In the genomic region with DNA sequence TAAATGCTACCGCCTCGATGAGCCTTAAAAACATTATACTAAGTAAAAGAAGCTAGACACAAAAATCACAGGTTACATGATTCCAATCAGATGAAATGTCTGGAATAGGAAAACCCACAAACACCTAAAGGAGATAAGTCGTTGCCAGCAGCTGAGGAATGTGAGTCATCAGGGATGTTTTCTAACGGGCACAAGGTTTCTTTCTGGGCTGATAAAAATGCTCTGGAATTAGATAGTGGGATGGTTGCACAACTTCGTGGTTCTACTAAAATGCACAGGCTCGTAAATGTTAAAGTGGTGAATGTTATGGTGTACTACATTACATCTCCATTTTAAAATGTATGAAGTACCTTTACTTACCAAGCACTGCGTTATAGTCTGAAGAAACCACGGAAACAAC, we compare ENCODE assay signal across 16 cellular contexts. TPM values are rescaled to one million over a fixed set of nuclear protein-coding genes. Genes with fewer than 3 reads are reported as not detected.
DNase-seq lines count a peak whose midpoint lies in the region; ATAC-seq and TF ChIP-seq lines count a peak whose summit lies in the region.
"Had no signal": no experiment of that assay in that cellular context is flagged by ENCODE, and none has a peak within 500 bp of the region (broad histone marks: within the 10 kb centered on the region; RNA-seq: fewer than 3 reads in every experiment).

No MANE protein-coding gene starts in this region.

- no peaks in the 10 kb centered on the region; a peak in 1 of 4 replicates for H3K79me1 ChIP-seq in IMR-90 (ENCODE audit: low read depth in 1 of 2, low read length in 2 of 2)

- ATAC-seq in IMR-90 (ENCODE audit: low read depth) (peak; percentile 84), HG02981 (IDR thresholded peaks at IDR 0.05; ENCODE audit: unreplicated experiment) (no peak), HG02642 (IDR thresholded peaks at IDR 0.05; ENCODE audit: poor library complexity, unreplicated experiment) (no peak)

- H4K91ac ChIP-seq in IMR-90 (ENCODE audit: insufficient read depth, low read depth, low read length), result peak overlapping the region; percentile 38; the same call in 1 of the 2 replicates

- 0 out of 2 replicates have a peak overlapping the region, but pooled peaks have one; percentile 57 for H3K14ac ChIP-seq in IMR-90 (replicated peaks; ENCODE audit: low read depth, low read length)

- no peaks in the 10 kb centered on the region for H3K9me3 ChIP-seq in IMR-90 (ENCODE audit: control insufficient read depth, insufficient read depth, low read length)
- H3K9me3 ChIP-seq: HAP-1, upper lobe of left lung had no signal

- BruUV-seq in IMR-90 (replicated peaks; lab: Mats Ljungman, UMichigan), result no TSS peak

- H2AFZ ChIP-seq in IMR-90 (replicated peaks; ENCODE audit: low read length, poor library complexity), result no peak overlapping the region

- H2BK20ac ChIP-seq in IMR-90 (ENCODE audit: low read depth, low read length), result peak overlapping the region; percentile 86; the same call in 1 of the 2 replicates

- no peak overlapping the region for H3K56ac ChIP-seq in IMR-90 (ENCODE audit: extremely low read depth, insufficient read depth, low read length)

- H2BK15ac ChIP-seq in IMR-90 (ENCODE audit: low read depth, low read length), result peak overlapping the region; percentile 13; the same call in 1 of the 3 replicates

- no peak overlapping the region for H3K9ac ChIP-seq in IMR-90 (ENCODE audit: low read depth, low read length)

- TF ChIP-seq POLR2A in IMR-90 (IDR thresholded peaks at IDR 0.05; ENCODE audit: low read depth, low read length), result no peak

- WGBS in IMR-90 (ENCODE audit: extremely low coverage in 2 of 2, insufficient read length in 1 of 2), 2 experiments, result no CpG with 5 or more reads among the region's 8 CpGs

- peak overlapping the region; percentile 44; the same call in 1 of the 2 replicates for H2BK120ac ChIP-seq in IMR-90 (ENCODE audit: low read depth, low read length)

- dilution Hi-C loops in IMR-90 (cut with HindIII; ENCODE audit: low sequenced_read_pairs, unreplicated experiment), result no loop called here

- peak overlapping the region; percentile 85; the same call in 1 of the 2 replicates for H3K4me2 ChIP-seq in IMR-90 (ENCODE audit: low read depth, low read length)

- H3K23ac ChIP-seq in IMR-90 (ENCODE audit: low read depth, low read length), result peak overlapping the region; percentile 54; the same call in 1 of the 2 replicates

- CTCF ChIA-PET in IMR-90 (lab: Yijun Ruan, JAX), result no interaction called here

- DNase-seq in A172 (ENCODE audit: low spot score) (peak; percentile 93), IMR-90 (peak; percentile 94), astrocyte of the cerebellum (ENCODE audit: low read depth) (peak; percentile 29), kidney tubule cell (ENCODE audit: low spot score) (peak; percentile 70), occipital lobe (lab: John Stamatoyannopoulos, UW) (no peak)
- no peak for DNase-seq in stimulated activated CD4-positive, alpha-beta T cell treated with anti-CD3 and anti-CD28 coated beads, Interleukin-4, amount 100 ng/mL, for 4 hours
- DNase-seq: activated CD8-positive, alpha-beta memory T cell treated with anti-CD3 and anti-CD28 coated beads for 24 hours; activated naive CD8-positive, alpha-beta T cell treated with anti-CD3 and anti-CD28 coated beads for 36 hours; left cardiac atrium; NCI-H1048; NCI-H82; posterior cingulate gyrus; upper lobe of left lung had no signal

- H3K4me3 ChIP-seq in IMR-90 (ENCODE audit: insufficient read depth, low read depth, low read length), result no peak overlapping the region
- H3K4me3 ChIP-seq in astrocyte of the cerebellum (ENCODE audit: low read depth, low read length), result no peak overlapping the region
- H3K4me3 ChIP-seq: HAP-1, upper lobe of left lung had no signal

- H4K8ac ChIP-seq in IMR-90 (ENCODE audit: low read depth in 2 of 2, low read length in 2 of 2), result 0 out of 4 replicates have a peak overlapping the region, but pooled peaks of 1 of the 2 experiments have one; percentile 34

- H2AK9ac ChIP-seq in IMR-90 (replicated peaks; ENCODE audit: low read depth, low read length, poor library complexity), result no peak overlapping the region

- no peak overlapping the region for H3K27ac ChIP-seq in IMR-90 (ENCODE audit: insufficient read depth, low read length)

- intact Hi-C loops in IMR-90 (cut with micrococcal nuclease), result no loop called here

- POLR2A ChIA-PET in IMR-90 (lab: Charles Lee; ENCODE audit: unreplicated experiment), result no interaction called here

- peak overlapping the region; percentile 84; the same call in 1 of the 2 replicates for H3K18ac ChIP-seq in IMR-90 (ENCODE audit: low read depth, low read length)

- H3K9me1 ChIP-seq in IMR-90 (ENCODE audit: insufficient read depth, low read length), result peaks cover 10% of the 10 kb centered on the region

- no peaks in the 10 kb centered on the region for H4K20me1 ChIP-seq in IMR-90 (ENCODE audit: insufficient read depth, low read length)

- H3K27me3 ChIP-seq in IMR-90 (ENCODE audit: control insufficient read depth, insufficient read depth, low read length), result no peaks in the 10 kb centered on the region
- H3K27me3 ChIP-seq: upper lobe of left lung had no signal

- peak overlapping the region; percentile 78; the same call in 1 of the 2 replicates for H2AK5ac ChIP-seq in IMR-90 (ENCODE audit: low read depth, low read length)

- peak overlapping the region; percentile 64; the same call in 1 of the 2 replicates for H4K5ac ChIP-seq in IMR-90 (ENCODE audit: low read depth, low read length)

- H3K36me3 ChIP-seq in IMR-90 (ENCODE audit: control insufficient read depth, insufficient read depth, low read length), result no peaks in the 10 kb centered on the region
- H3K36me3 ChIP-seq: HAP-1, upper lobe of left lung had no signal

- in situ Hi-C loops in IMR-90 (cut with MboI; ENCODE audit: low sequenced_read_pairs), result no loop called here
- in situ Hi-C loops in astrocyte of the cerebellum (cut with HindIII; ENCODE audit: low sequenced_read_pairs), result no loop called here

- H2BK5ac ChIP-seq in IMR-90 (ENCODE audit: low read depth, low read length, poor library complexity, severe bottlenecking), result no peak overlapping the region

- H3K4me1 ChIP-seq in IMR-90 (ENCODE audit: control insufficient read depth, insufficient read depth, low read length), result peaks cover 5% of the 10 kb centered on the region
- H3K4me1 ChIP-seq: HAP-1 had no signal

- H3K4ac ChIP-seq in IMR-90 (ENCODE audit: low read depth, low read length), result peak overlapping the region; percentile 77

- no peak for TF ChIP-seq CTCF in IMR-90 (conservative IDR thresholded peaks at IDR 0.05; ENCODE audit: low read depth, low read length)
- no peak for TF ChIP-seq CTCF in astrocyte of the cerebellum (IDR thresholded peaks at IDR 0.05; ENCODE audit: low read depth, low read length, missing control alignments)

- no peak for TF ChIP-seq RAD21 in IMR-90 (IDR thresholded peaks at IDR 0.05; ENCODE audit: low read length)

TF ChIP-seq in IMR-90, 13 proteins besides CTCF, POLR2A, EP300 and RAD21:
- TF ChIP-seq FOS (IDR thresholded peaks at IDR 0.05; ENCODE audit: low read depth, low read length) (peak; percentile 85), SMC3 (IDR thresholded peaks at IDR 0.05; ENCODE audit: low read depth, low read length) (no peak), CHD1 (IDR thresholded peaks at IDR 0.05; ENCODE audit: low read depth, low read length) (no peak), BHLHE40 (IDR thresholded peaks at IDR 0.05; ENCODE audit: low read depth, low read length) (peak; percentile 70), MAZ (IDR thresholded peaks at IDR 0.05; ENCODE audit: borderline replicate concordance, low read depth, low read length) (no peak), RCOR1 (IDR thresholded peaks at IDR 0.05; ENCODE audit: insufficient replicate concordance, low read length) (peak; percentile 55), CEBPB (IDR thresholded peaks at IDR 0.05; ENCODE audit: low read depth, low read length) (peak; percentile 99), MAFK (IDR thresholded peaks at IDR 0.05; ENCODE audit: low read depth, low read length) (no peak), MXI1 (IDR thresholded peaks at IDR 0.05; ENCODE audit: borderline replicate concordance, low read depth, low read length) (no peak), NFE2L2 (IDR thresholded peaks at IDR 0.05; ENCODE audit: low read depth, low read length) (no peak), RFX5 (IDR thresholded peaks at IDR 0.05; ENCODE audit: low read depth, low read length) (no peak)
- TF ChIP-seq, protein P1, sequence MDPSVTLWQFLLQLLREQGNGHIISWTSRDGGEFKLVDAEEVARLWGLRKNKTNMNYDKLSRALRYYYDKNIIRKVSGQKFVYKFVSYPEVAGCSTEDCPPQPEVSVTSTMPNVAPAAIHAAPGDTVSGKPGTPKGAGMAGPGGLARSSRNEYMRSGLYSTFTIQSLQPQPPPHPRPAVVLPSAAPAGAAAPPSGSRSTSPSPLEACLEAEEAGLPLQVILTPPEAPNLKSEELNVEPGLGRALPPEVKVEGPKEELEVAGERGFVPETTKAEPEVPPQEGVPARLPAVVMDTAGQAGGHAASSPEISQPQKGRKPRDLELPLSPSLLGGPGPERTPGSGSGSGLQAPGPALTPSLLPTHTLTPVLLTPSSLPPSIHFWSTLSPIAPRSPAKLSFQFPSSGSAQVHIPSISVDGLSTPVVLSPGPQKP (IDR thresholded peaks at IDR 0.05; ENCODE audit: borderline replicate concordance, low read depth, low read length), result no peak
- TF ChIP-seq, protein P2, sequence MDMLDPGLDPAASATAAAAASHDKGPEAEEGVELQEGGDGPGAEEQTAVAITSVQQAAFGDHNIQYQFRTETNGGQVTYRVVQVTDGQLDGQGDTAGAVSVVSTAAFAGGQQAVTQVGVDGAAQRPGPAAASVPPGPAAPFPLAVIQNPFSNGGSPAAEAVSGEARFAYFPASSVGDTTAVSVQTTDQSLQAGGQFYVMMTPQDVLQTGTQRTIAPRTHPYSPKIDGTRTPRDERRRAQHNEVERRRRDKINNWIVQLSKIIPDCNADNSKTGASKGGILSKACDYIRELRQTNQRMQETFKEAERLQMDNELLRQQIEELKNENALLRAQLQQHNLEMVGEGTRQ (IDR thresholded peaks at IDR 0.05; ENCODE audit: low read depth, low read length), result no peak

RNA-seq across cellular contexts. Expression of a gene that starts 9.7 kb away (rescaled TPM):
- 1.8 and 2.3 TPM in 2 replicates for total RNA-seq in A172 (2014; rRNA removed; shearing (Covaris generic))
- total RNA-seq in IMR-90 (2012; rRNA removed) (9.9 and 11.1 TPM in 2 replicates), occipital lobe (103 TPM)
- polyA plus RNA-seq in IMR-90 (2012; rRNA removed), result 7.7 and 8.1 TPM in 2 replicates
- 2.7 and 6.9 TPM in 2 replicates for polyA plus RNA-seq in IMR-90 (2012; cell fraction: cytosol; rRNA removed)
- polyA plus RNA-seq in IMR-90 (2012; cell fraction: nucleus; rRNA removed; ENCODE audit: low replicate concordance), result 10.3 and 22.7 TPM in 2 replicates

Comparison
In these comparisons a context has a peak if more than half of its experiments do, and no peak if none do; other contexts are left out.
1. DNase-seq: peak in A172 (single experiment), IMR-90 (single experiment), astrocyte of the cerebellum (single experiment) and kidney tubule cell (single experiment); none in stimulated activated CD4-positive, alpha-beta T cell treated with anti-CD3 and anti-CD28 coated beads, Interleukin-4, amount 100 ng/mL, for 4 hours (0 of 2) and occipital lobe (single experiment).